In the genomic region with DNA sequence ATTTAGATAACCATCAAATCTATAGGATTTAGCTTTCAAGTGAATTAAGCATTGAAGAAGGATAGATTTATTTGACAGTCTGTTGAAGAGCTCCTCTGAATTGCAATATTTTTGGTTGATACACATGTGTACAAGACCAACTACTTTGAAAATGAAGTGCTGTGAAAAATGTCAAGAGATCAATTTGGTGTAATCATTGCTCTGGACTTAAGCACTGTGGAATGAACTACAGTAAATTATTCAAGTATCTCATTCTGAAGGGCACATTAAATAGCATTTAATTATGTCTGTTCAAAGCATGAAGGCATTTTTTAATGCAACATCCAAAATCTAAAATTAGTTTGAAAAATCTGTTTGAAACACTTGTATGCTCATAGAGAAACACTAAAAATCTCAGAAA, we compare ENCODE assay signal across 27 cellular contexts.
DNase-seq lines count a peak whose midpoint lies in the region; ATAC-seq and TF ChIP-seq lines count a peak whose summit lies in the region.
"Had no signal": no experiment of that assay in that cellular context is flagged by ENCODE, and none has a peak within 500 bp of the region (broad histone marks: within the 10 kb centered on the region; RNA-seq: fewer than 3 reads in every experiment).

No MANE protein-coding gene starts in this region.

- no peak overlapping the region for H2BK120ac ChIP-seq in mesendoderm (ENCODE audit: low read depth, low read length)

- no peak overlapping the region for H4K5ac ChIP-seq in mesendoderm (ENCODE audit: low read length)

- H2BK15ac ChIP-seq in mesendoderm (replicated peaks; ENCODE audit: low read depth): no peak overlapping the region

- no peak overlapping the region for H3K23ac ChIP-seq in mesendoderm (ENCODE audit: low read length)

- no peak overlapping the region for H3K18ac ChIP-seq in mesendoderm (ENCODE audit: low read length)

- H3K4me3 ChIP-seq in HUES6 (ENCODE audit: low read depth, low read length) (0 out of 2 replicates have a peak overlapping the region, but pooled peaks have one; percentile 16), Panc1 (ENCODE audit: low read depth in 2 of 2, low read length in 2 of 2) (no peak overlapping the region), mesendoderm (ENCODE audit: low read length) (no peak overlapping the region)
- H3K4me3 ChIP-seq: adrenal gland, esophagus squamous epithelium, lower lobe of right lung, skin epidermis had no signal

- peak; percentile 80 for DNase-seq in NCI-H1092 treated with DMSO at 0.1 percent for 48 hours (lab: John Stamatoyannopoulos, UW)
- no peak for DNase-seq in NCI-H1092 (lab: John Stamatoyannopoulos, UW)
- no peak for DNase-seq in Panc1 (ENCODE audit: low read depth, low spot score)
- DNase-seq in mesendoderm: no peak
- no peak for DNase-seq in central memory CD4-positive, alpha-beta T cell
- DNase-seq in epidermal melanocyte (ENCODE audit: insufficient read length, low spot score): no peak
- DNase-seq: 8988T; activated CD4-positive, alpha-beta memory T cell treated with anti-CD3 and anti-CD28 coated beads for 36 hours; activated CD4-positive, CD25-positive, alpha-beta regulatory T cell treated with anti-CD3 and anti-CD28 coated beads, Interleukin-2, amount 50 U/mL, for 72 hours; activated CD8-positive, alpha-beta memory T cell treated with anti-CD3 and anti-CD28 coated beads, Interleukin-2, amount 50 U/mL, for 4 hours; activated naive CD4-positive, alpha-beta T cell treated with anti-CD3 and anti-CD28 coated beads, Interleukin-2, amount 10 ng/mL, durations not matched to agents 7 days and 5 days; adrenal gland; cerebellar nuclear complex; dermis blood vessel endothelial cell; esophagus squamous epithelium; foreskin keratinocyte; head of caudate nucleus; lower lobe of right lung; NCI-H2107; nephron progenitor cell; Right ventricle myocardium superior; stimulated activated naive B cell treated with anti-CD40 and anti-IgM and Interleukin-4, amounts not matched to agents 10 μg/mL and 1 μg/mL and 100 μg/mL, for 72 hours; substantia nigra; T-helper 2 cell had no signal

- H3K79me2 ChIP-seq in mesendoderm (ENCODE audit: control insufficient read depth, insufficient read depth, low read length): no peaks in the 10 kb centered on the region

- POLR2A ChIA-PET in Panc1 (lab: Charles Lee): no interaction called here

- 0 out of 2 replicates have a peak, but pooled peaks have one; percentile 40 for ATAC-seq in Panc1
- ATAC-seq in HG02798 (IDR thresholded peaks at IDR 0.05; ENCODE audit: poor library complexity, unreplicated experiment): no peak
- ATAC-seq: foreskin keratinocyte; stimulated activated naive B cell treated with anti-CD40 and anti-IgM and Interleukin-4, amounts not matched to agents 10 μg/mL and 1 μg/mL and 100 μg/mL, for 72 hours had no signal

- no peak overlapping the region for H3K4ac ChIP-seq in mesendoderm (ENCODE audit: low read depth, low read length)

- in situ Hi-C loops in Panc1 (cut with HindIII; ENCODE audit: low pct_unique_long_range_greater_than_20kb, low sequenced_read_pairs): no loop called here

- H3K9me3 ChIP-seq in HUES6 (ENCODE audit: control insufficient read depth, insufficient read depth, low read depth, low read length) (no peaks in the 10 kb centered on the region), Panc1 (ENCODE audit: control insufficient read depth, insufficient read depth, low read depth, low read length) (no peaks in the 10 kb centered on the region)
- H3K9me3 ChIP-seq: adrenal gland, esophagus squamous epithelium, lower lobe of right lung had no signal

- H3K4me1 ChIP-seq in HUES6 (ENCODE audit: control insufficient read depth, insufficient read depth, low read length) (peaks cover 44% of the 10 kb centered on the region), Panc1 (ENCODE audit: control insufficient read depth, insufficient read depth, low read length) (peaks cover 12% of the 10 kb centered on the region), mesendoderm (ENCODE audit: control insufficient read depth, low read depth, low read length) (peaks cover 3% of the 10 kb centered on the region)
- H3K4me1 ChIP-seq: adrenal gland, esophagus squamous epithelium, foreskin keratinocyte, lower lobe of right lung had no signal

- H2BK5ac ChIP-seq in mesendoderm (ENCODE audit: low read length): peak overlapping the region; percentile 88

- H3K9ac ChIP-seq in HUES6 (ENCODE audit: low read length): peak overlapping the region; percentile 23
- no peak overlapping the region for H3K9ac ChIP-seq in mesendoderm (ENCODE audit: low read length)

- H3K4me2 ChIP-seq in mesendoderm (ENCODE audit: low read length): no peak overlapping the region

- H3K27ac ChIP-seq in HUES6 (ENCODE audit: low read depth, low read length) (peak overlapping the region; percentile 92), Panc1 (ENCODE audit: low read length) (peak overlapping the region; percentile 61; the same call in 1 of the 2 replicates), mesendoderm (ENCODE audit: low read depth, low read length) (no peak overlapping the region)
- H3K27ac ChIP-seq: adrenal gland, esophagus squamous epithelium, foreskin keratinocyte, lower lobe of right lung, skin epidermis had no signal

- CTCF ChIA-PET in Panc1 (lab: Charles Lee): no interaction called here

- TF ChIP-seq CTCF in Panc1 (IDR thresholded peaks at IDR 0.05): no peak

- intact Hi-C loops in Panc1 (cut with micrococcal nuclease; ENCODE audit: unreplicated experiment): no loop called here

- H4K8ac ChIP-seq in mesendoderm (ENCODE audit: low read depth, low read length): no peak overlapping the region

- H3K27me3 ChIP-seq in HUES6 (ENCODE audit: control insufficient read depth, insufficient read depth, low read length) (no peaks in the 10 kb centered on the region), Panc1 (ENCODE audit: control insufficient read depth, insufficient read depth, low read length) (no peaks in the 10 kb centered on the region), mesendoderm (ENCODE audit: insufficient read depth, low read length, poor library complexity) (no peaks in the 10 kb centered on the region)
- H3K27me3 ChIP-seq: adrenal gland, esophagus squamous epithelium, foreskin keratinocyte had no signal

- H3K56ac ChIP-seq in mesendoderm (ENCODE audit: low read length): no peak overlapping the region

- H3K36me3 ChIP-seq in HUES6 (ENCODE audit: control insufficient read depth, insufficient read depth, low read length) (no peaks in the 10 kb centered on the region), Panc1 (ENCODE audit: control insufficient read depth, insufficient read depth, low read length) (no peaks in the 10 kb centered on the region), mesendoderm (ENCODE audit: control insufficient read depth, insufficient read depth, low read length) (no peaks in the 10 kb centered on the region)
- H3K36me3 ChIP-seq: adrenal gland, esophagus squamous epithelium, lower lobe of right lung had no signal

- no peak overlapping the region for H2AK5ac ChIP-seq in mesendoderm (ENCODE audit: low read length)

- no peaks in the 10 kb centered on the region for H3K79me1 ChIP-seq in mesendoderm (ENCODE audit: low read length)

- BruUV-seq in Panc1 (replicated peaks; lab: Mats Ljungman, UMichigan): no TSS peak
